In the genomic region with DNA sequence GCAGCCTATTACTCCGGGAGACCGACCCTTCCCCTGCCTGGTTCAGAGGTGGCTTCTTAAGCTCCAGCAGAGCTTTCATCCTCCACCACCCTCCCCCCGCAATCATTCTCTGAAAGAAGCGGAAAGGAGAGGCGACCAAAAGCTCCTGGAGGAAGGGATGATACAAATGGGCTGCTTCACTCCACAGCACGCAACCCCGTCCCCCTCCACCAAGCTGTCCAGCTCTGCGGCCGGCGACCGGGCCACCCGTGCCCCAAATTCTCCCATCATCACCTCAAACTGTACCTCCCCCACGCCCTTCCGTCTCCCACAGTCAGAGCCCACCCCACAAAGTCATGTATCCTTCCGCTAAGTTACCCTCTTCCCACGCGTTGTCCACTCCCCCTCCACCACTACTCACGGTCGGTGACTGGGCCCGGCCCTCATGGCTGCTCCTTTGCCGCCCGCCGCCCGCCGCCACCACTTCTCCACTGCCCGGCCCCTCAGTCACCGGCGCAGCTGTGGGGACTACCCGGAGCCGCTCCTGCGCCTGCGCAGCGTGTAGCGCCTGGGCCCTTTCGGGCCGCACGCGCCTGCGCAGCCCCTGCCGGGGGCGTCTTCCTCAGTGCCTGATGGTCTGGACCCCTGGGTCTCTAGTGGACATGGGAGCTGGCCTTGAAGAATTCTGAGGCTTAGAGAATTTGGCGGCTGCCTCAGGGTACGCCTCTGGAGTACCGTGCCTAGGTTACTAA, we compare ENCODE assay signal across 8 cellular contexts. TPM values are rescaled to one million over a fixed set of nuclear protein-coding genes. Genes with fewer than 3 reads are reported as not detected.
DNase-seq lines count a peak whose midpoint lies in the region; ATAC-seq, FAIRE-seq and TF ChIP-seq lines count a peak whose summit lies in the region.

A gene with protein sequence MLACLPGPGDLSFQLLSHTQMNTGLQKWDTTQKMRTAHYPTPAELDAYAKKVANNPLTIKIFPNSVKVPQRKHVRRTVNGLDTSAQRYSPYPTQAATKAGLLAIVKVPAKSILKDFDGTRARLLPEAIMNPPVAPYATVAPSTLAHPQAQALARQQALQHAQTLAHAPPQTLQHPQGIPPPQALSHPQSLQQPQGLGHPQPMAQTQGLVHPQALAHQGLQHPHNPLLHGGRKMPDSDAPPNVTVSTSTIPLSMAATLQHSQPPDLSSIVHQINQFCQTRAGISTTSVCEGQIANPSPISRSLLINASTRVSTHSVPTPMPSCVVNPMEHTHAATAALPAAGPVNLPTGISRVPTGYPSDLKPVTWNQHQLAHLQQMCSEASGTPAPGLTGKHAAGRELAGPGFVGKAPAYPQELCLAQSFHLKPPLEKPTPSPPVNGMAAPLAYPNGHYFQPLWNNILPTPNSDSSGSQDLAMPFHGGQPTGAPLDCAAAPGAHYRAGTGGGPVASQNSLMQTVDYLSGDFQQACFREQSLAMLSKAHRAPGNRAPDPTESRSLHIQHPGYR (minus strand): TSS at position 509 of the 731 bp plus-strand sequence. CDS start 76,123 bp downstream, outside the sequence.

- peak; percentile 53 for DNase-seq in GM12864 (ENCODE audit: low read depth)
- peak; percentile 75 for DNase-seq in NCI-H1694 (lab: John Stamatoyannopoulos, UW)
- peak; percentile 14 to 86 (median 74) for DNase-seq in anterior cingulate cortex (lab: John Stamatoyannopoulos, UW)
- DNase-seq in right cardiac atrium: peak; percentile 89 to 95 (median 94)
- DNase-seq in pulmonary artery endothelial cell (ENCODE audit: low read depth, low spot score): peak; percentile 36
- peak; percentile 99 for DNase-seq in urothelium cell line (ENCODE audit: low spot score)

- intact Hi-C loops in T-helper 2 cell treated with Interferon-gamma antibody and Interleukin-4, amounts not matched to agents 100 ng/mL and 5 ng/mL, for 36 hours (cut with micrococcal nuclease): loop anchor here (1.0 to 5.0 kb wide), 4 partner anchors 30 to 115 kb away; a partner anchor contains a TSS
- intact Hi-C loops in right cardiac atrium (cut with DNase I): loop anchor here in 1 of 4 donors (5.0 kb wide), 1 partner anchor 55 kb away; a partner anchor contains a TSS

- H3K27ac ChIP-seq in right cardiac atrium (ENCODE audit: low read length): peak within 1 kb of the TSS; percentile 84

- under 1% methylated on average over 44 of the region's 44 CpGs for WGBS in right cardiac atrium

- no peaks in the 10 kb centered on the region for H3K4me1 ChIP-seq in right cardiac atrium (ENCODE audit: control insufficient read depth, insufficient read depth, low read length)

- H3K4me3 ChIP-seq in GM12864 (ENCODE audit: low read depth, low read length) (peak within 1 kb of the TSS; percentile 71), right cardiac atrium (ENCODE audit: low read length) (peak within 1 kb of the TSS; percentile 70)

- TF ChIP-seq CTCF in GM12864 (IDR thresholded peaks at IDR 0.05; ENCODE audit: low read depth, low read length, missing control alignments): no peak

- no peaks in the 10 kb centered on the region for H3K9me3 ChIP-seq in right cardiac atrium (ENCODE audit: control insufficient read depth, low read length)

- no peaks in the 10 kb centered on the region for H3K27me3 ChIP-seq in right cardiac atrium (ENCODE audit: control insufficient read depth, insufficient read depth)

- ATAC-seq in HG02798 (IDR thresholded peaks at IDR 0.05; ENCODE audit: poor library complexity, unreplicated experiment) (peak; percentile 92), right cardiac atrium (peak; percentile 99 to 100)

- no peak for FAIRE-seq in urothelium cell line (lab: Jason Lieb, UNC)

RNA-seq across cellular contexts. Expression of the gene that starts here (rescaled TPM):
- 16.3 and 17.4 TPM in 2 replicates for total RNA-seq in T-helper 2 cell treated with Interferon-gamma antibody and Interleukin-4, amounts not matched to agents 100 ng/mL and 5 ng/mL, for 36 hours
- total RNA-seq in right cardiac atrium: 10 to 100 TPM; 15.3 to 19.6 (median 18.6) TPM
- 11.9 TPM for polyA plus RNA-seq in right cardiac atrium
- 3.4 and 5.5 TPM in 2 replicates for total RNA-seq in pulmonary artery endothelial cell

Comparison
In these comparisons a context has a peak if more than half of its experiments do, and no peak if none do; other contexts are left out.
1. Peak in every context shown above with its lines: DNase-seq, ATAC-seq, H3K4me3 ChIP-seq and H3K27ac ChIP-seq.
2. DNase-seq: peak in every context shown above with its lines; median percentile 99 in urothelium cell line; 94 in right cardiac atrium; 75 in NCI-H1694; 74 in anterior cingulate cortex; 53 in GM12864; 36 in pulmonary artery endothelial cell.